In the genomic region with DNA sequence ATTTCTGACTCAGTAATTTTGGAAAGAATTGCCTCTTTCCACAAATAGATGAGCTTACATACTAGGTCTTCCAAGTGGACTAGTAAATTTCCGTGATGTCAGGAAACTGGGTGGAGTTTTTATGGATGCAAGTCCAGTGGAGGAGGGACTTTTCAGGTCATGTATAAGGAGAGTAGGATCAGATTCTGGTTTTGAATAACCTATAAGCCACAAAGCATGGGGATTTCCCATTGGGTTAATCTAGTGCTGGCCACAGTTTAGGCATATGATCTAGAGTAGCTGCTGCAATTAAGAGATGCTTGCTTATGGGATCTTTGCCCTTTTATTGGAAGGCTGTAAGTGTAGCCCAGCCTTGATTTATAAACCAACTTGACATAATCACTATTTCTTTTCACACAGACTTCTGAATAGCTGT, we compare ENCODE assay signal across 8 cellular contexts. TPM values are rescaled to one million over a fixed set of nuclear protein-coding genes. Genes with fewer than 3 reads are reported as not detected.
DNase-seq lines count a peak whose midpoint lies in the region; ATAC-seq, FAIRE-seq and TF ChIP-seq lines count a peak whose summit lies in the region.

No MANE protein-coding gene starts in this region.

- peaks cover 20% of the 10 kb centered on the region for H3K4me1 Mint-ChIP-seq in memory B cell
- no peaks in the 10 kb centered on the region for H3K4me1 Mint-ChIP-seq in type B pancreatic cell (ENCODE audit: unreplicated experiment)

- H3K36me3 Mint-ChIP-seq in memory B cell (peaks cover 8% of the 10 kb centered on the region), type B pancreatic cell (peaks cover 21% of the 10 kb centered on the region)

- no peaks in the 10 kb centered on the region for H3K9me3 Mint-ChIP-seq in memory B cell
- H3K9me3 Mint-ChIP-seq in type B pancreatic cell = no peaks in the 10 kb centered on the region

- FAIRE-seq in D721Med (lab: Jason Lieb, UNC) = no peak

- peak; percentile 55 for ATAC-seq in GM19468 (IDR thresholded peaks at IDR 0.05; ENCODE audit: extremely low read depth, unreplicated experiment)
- peak; percentile 90 for ATAC-seq in HG03460 (IDR thresholded peaks at IDR 0.05; ENCODE audit: unreplicated experiment)
- peak; percentile 63 for ATAC-seq in memory B cell (ENCODE audit: low read depth)
- no peak for ATAC-seq in HG02970 (IDR thresholded peaks at IDR 0.05; ENCODE audit: low FRiP score, unreplicated experiment)

- H3K27me3 Mint-ChIP-seq in memory B cell (no peaks in the 10 kb centered on the region), type B pancreatic cell (no peaks in the 10 kb centered on the region)

- H3K4me3 Mint-ChIP-seq in memory B cell (no peak overlapping the region), type B pancreatic cell (no peak overlapping the region)

- no peak for TF ChIP-seq CTCF in GM06990 (IDR thresholded peaks at IDR 0.05; ENCODE audit: insufficient read depth, low read length, poor library complexity, severe bottlenecking)
- no peak for TF ChIP-seq CTCF in type B pancreatic cell (conservative IDR thresholded peaks at IDR 0.05)
- no peak for TF ChIP-seq CTCF in D721Med (IDR thresholded peaks at IDR 0.05; ENCODE audit: insufficient read depth, missing control alignments)

- H3K27ac Mint-ChIP-seq in memory B cell (no peak overlapping the region), type B pancreatic cell (no peak overlapping the region)

- H3K4me3 ChIP-seq in GM06990 (replicated peaks; ENCODE audit: low read depth, low read length) = no peak overlapping the region

- no peaks in the 10 kb centered on the region; the same call in 1 of the 2 replicates for H3K36me3 ChIP-seq in GM06990 (ENCODE audit: control insufficient read depth, insufficient read depth, low read length)

- DNase-seq in GM06990 (ENCODE audit: extremely low read depth, insufficient read length) (peak; percentile 45), astrocyte of the hippocampus (ENCODE audit: low read depth, low spot score) (peak; percentile 66), memory B cell (ENCODE audit: low spot score in 2 of 2) (no peak), type B pancreatic cell (ENCODE audit: extremely low spot score, unreplicated experiment) (no peak), D721Med (ENCODE audit: insufficient read length, low spot score) (no peak)

- no peaks in the 10 kb centered on the region for H3K27me3 ChIP-seq in GM06990 (replicated peaks; ENCODE audit: control insufficient read depth, insufficient read depth, low read length)

RNA-seq across cellular contexts. Expression of a gene that starts 33.8 kb away (rescaled TPM):
- total RNA-seq in type B pancreatic cell (ENCODE audit: low replicate concordance) = 43.1 and 75.9 TPM in 2 replicates

RNA-seq across cellular contexts. Expression of a gene that starts 54.8 kb away (rescaled TPM):
- 10.7 and 34.3 TPM in 2 replicates for total RNA-seq in type B pancreatic cell (ENCODE audit: low replicate concordance)

Comparison
In these comparisons a context has a peak if more than half of its experiments do, and no peak if none do; other contexts are left out.
1. DNase-seq: peak in GM06990 (single experiment) and astrocyte of the hippocampus (single experiment); none in memory B cell (0 of 2), type B pancreatic cell (single experiment) and D721Med (single experiment).